In genomic region chr10:99619090-99619800, GRCh38 we compare ENCODE assay signal across 8 cellular contexts. TPM values are rescaled to one million over a fixed set of nuclear protein-coding genes. Genes with fewer than 3 reads are reported as not detected.
DNase-seq lines count a peak whose midpoint lies in the region; ATAC-seq and TF ChIP-seq lines count a peak whose summit lies in the region.

No MANE protein-coding gene starts in this region.

- H3K27ac ChIP-seq in DND-41 (ENCODE audit: low read length), result peak overlapping the region; percentile 71
- peak overlapping the region; percentile 76 to 98 for H3K27ac ChIP-seq in left lung
- peak overlapping the region; percentile 90 to 99 (median 98) for H3K27ac ChIP-seq in transverse colon

- no peak for TF ChIP-seq EP300 in transverse colon (IDR thresholded peaks at IDR 0.05; ENCODE audit: low read depth)

- H3K9me3 ChIP-seq in DND-41 (ENCODE audit: insufficient read depth, low read length, severe bottlenecking) (no peaks in the 10 kb centered on the region), left lung (no peaks in the 10 kb centered on the region), transverse colon (no peaks in the 10 kb centered on the region)

- TF ChIP-seq CTCF in DND-41 (IDR thresholded peaks at IDR 0.05; ENCODE audit: borderline replicate concordance, extremely low read depth, low read length, poor library complexity, severe bottlenecking) (no peak), LNCaP clone FGC (IDR thresholded peaks at IDR 0.05; ENCODE audit: control insufficient read depth, extremely low read depth, insufficient read depth) (no peak), astrocyte of the cerebellum (IDR thresholded peaks at IDR 0.05; ENCODE audit: low read depth, low read length, missing control alignments) (no peak), left lung (IDR thresholded peaks at IDR 0.05) (no peak), transverse colon (IDR thresholded peaks at IDR 0.05) (no peak)

- H3K4me1 ChIP-seq in DND-41 (ENCODE audit: insufficient read depth, low read length) (peaks cover 49% of the 10 kb centered on the region), left lung (peaks cover 31 to 53% of the 10 kb centered on the region in 2 donors), transverse colon (peaks cover 17 to 46% (median 38%) of the 10 kb centered on the region in 4 donors)

- DNase-seq in DND-41, result no peak
- no peak for DNase-seq in LNCaP clone FGC (ENCODE audit: low read depth)
- DNase-seq in astrocyte of the cerebellum (ENCODE audit: low read depth), result no peak
- DNase-seq in left lung, result no peak
- DNase-seq in transverse colon, result no peak
- no peak for DNase-seq in activated gamma-delta T cell (lab: John Stamatoyannopoulos, UW)

- intact Hi-C loops in left lung (cut with DNase I), result loop anchor here in 1 of 2 donors (10.0 kb wide), 1 partner anchor 184 kb away; the partner anchor contains the start of gene GOT1
- intact Hi-C loops in transverse colon (cut with DNase I; ENCODE audit: low total_unique reads), result no loop called here

- peak overlapping the region; percentile 87 for H3K9ac ChIP-seq in DND-41 (ENCODE audit: low read depth, low read length)

- 0 to 1% methylated on average over 3 to 9 of the region's 9 CpGs for WGBS in transverse colon (ENCODE audit: low coverage in 1 of 2), 2 donors

- in situ Hi-C loops in astrocyte of the cerebellum (cut with HindIII; ENCODE audit: low sequenced_read_pairs) (loop anchor here (5.0 kb wide), 1 partner anchor 172 kb away; no protein-coding TSS in a partner anchor), transverse colon (cut with MboI; ENCODE audit: low pct_ligation_motif_present in 1 of 4, low pct_unique_long_range_greater_than_20kb in 1 of 4, low sequenced_read_pairs in 3 of 4) (loop anchor here (10.0 kb wide), 3 partner anchors 64 to 224 kb away; partner anchors contain the start of gene GOT1 (in 4 of the 4))

- H3K36me3 ChIP-seq in DND-41 (ENCODE audit: insufficient read depth, low read length) (peaks cover 36% of the 10 kb centered on the region), left lung (peaks cover 0 to 4% of the 10 kb centered on the region in 2 donors), transverse colon (no peaks in the 10 kb centered on the region)

- ATAC-seq in DND-41 (ENCODE audit: insufficient read depth, low read depth) (no peak), left lung (no peak), GM19351 (IDR thresholded peaks at IDR 0.05; ENCODE audit: unreplicated experiment) (no peak), GM21825 (IDR thresholded peaks at IDR 0.05; ENCODE audit: unreplicated experiment) (no peak)

- peak overlapping the region; percentile 75 to 86 for H3K4me3 ChIP-seq in DND-41 (ENCODE audit: low read depth in 1 of 2, low read length in 2 of 2)
- H3K4me3 ChIP-seq in LNCaP clone FGC (ENCODE audit: low read depth, low read length), result peak overlapping the region; percentile 76
- H3K4me3 ChIP-seq in astrocyte of the cerebellum (ENCODE audit: low read depth, low read length), result peak overlapping the region; percentile 65
- peak overlapping the region; percentile 82 to 91 for H3K4me3 ChIP-seq in left lung
- peak overlapping the region; percentile 75 to 95 (median 90) for H3K4me3 ChIP-seq in transverse colon

- peaks cover 54% of the 10 kb centered on the region for H3K79me2 ChIP-seq in DND-41 (ENCODE audit: insufficient read depth, low read length)

- peaks cover 18% of the 10 kb centered on the region; the same call in 1 of the 2 replicates for H4K20me1 ChIP-seq in DND-41 (ENCODE audit: insufficient read depth, low read length)

- H3K27me3 ChIP-seq in DND-41 (ENCODE audit: insufficient read depth, low read length, poor library complexity) (no peaks in the 10 kb centered on the region), left lung (no peaks in the 10 kb centered on the region), transverse colon (no peaks in the 10 kb centered on the region)

- peak overlapping the region; percentile 70 for H2AFZ ChIP-seq in DND-41 (ENCODE audit: low read depth, low read length)

- peak; percentile 23 for TF ChIP-seq POLR2A in transverse colon (IDR thresholded peaks at IDR 0.05)

- peak overlapping the region; percentile 88 for H3K4me2 ChIP-seq in DND-41 (ENCODE audit: insufficient read depth, low read length)

RNA-seq across cellular contexts. Expression of gene SLC25A28, which starts 1.0 kb away (rescaled TPM):
- 10 to 100 TPM; 32.5 to 55.8 TPM for total RNA-seq in left lung
- 10 to 100 TPM; 22.1 to 36.2 (median 30.1) TPM for total RNA-seq in transverse colon

RNA-seq across cellular contexts. Expression of gene ENTPD7, which starts 40.1 kb away (rescaled TPM):
- total RNA-seq in left lung, result 10 to 100 TPM; 16.6 to 17.1 TPM
- 10 to 100 TPM in 1 of 4 donors, 1 to 10 TPM in 3; 4.9 to 17.3 (median 8.0) TPM for total RNA-seq in transverse colon
